ENCODE assay signal across 13 cellular contexts in the genomic region with DNA sequence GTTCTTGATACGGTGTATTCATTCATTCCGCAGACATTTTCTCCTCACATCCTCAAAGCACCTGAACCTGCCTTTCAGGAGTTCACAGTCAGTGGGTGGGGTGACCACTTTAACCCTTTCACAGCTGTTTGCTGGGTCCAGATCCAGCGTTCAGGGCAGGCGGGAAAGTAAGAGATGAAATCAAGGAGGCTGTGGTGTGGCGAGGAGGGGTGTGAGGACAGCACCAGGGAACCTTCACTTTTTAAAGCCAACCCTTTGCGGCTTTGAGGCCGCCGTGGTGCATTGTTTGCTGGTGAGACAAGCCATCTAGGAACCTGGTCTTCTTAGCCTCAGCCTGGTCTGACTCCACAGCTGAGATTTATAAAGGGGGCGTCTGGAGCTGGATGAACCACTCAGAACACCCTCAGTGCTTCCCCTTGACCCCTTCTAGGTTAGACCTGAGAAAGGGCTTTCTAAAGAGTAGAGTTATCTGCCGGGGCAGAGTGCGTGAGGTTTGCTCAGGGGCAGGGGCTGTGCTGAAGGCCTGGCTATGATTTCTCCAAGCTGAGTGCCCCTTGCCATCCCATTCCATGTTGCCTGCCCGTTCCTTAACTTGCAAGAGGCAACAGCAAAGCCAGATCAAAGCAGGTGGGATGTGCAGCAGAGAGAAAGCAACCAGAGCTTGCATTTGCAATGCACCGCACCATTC. TPM values are rescaled to one million over a fixed set of nuclear protein-coding genes. Genes with fewer than 3 reads are reported as not detected.
A peak's percentile ranks its signal among the peaks of the same experiment; 100 is the strongest.
DNase-seq lines count a peak whose midpoint lies in the region; ATAC-seq and TF ChIP-seq lines count a peak whose summit lies in the region.
"Had no signal": no experiment of that assay in that cellular context is flagged by ENCODE, and none has a peak within 500 bp of the region (broad histone marks: within the 10 kb centered on the region; RNA-seq: fewer than 3 reads in every experiment).

No MANE protein-coding gene starts in this region.

- WGBS in thyroid gland, 2 donors = 89 to 90% methylated on average over 13 of the region's 13 CpGs

- peaks cover 52% of the 10 kb centered on the region for H3K36me3 ChIP-seq in CD8-positive, alpha-beta T cell (ENCODE audit: insufficient read depth, low read length)
- H3K36me3 ChIP-seq in Loucy (ENCODE audit: insufficient read depth, low read length) (no peaks in the 10 kb centered on the region), thyroid gland (no peaks in the 10 kb centered on the region)
- peaks cover 0 to 51% (median 28%) of the 10 kb centered on the region in 3 experiments for H3K36me3 ChIP-seq in naive thymus-derived CD4-positive, alpha-beta T cell (ENCODE audit: control insufficient read depth in 2 of 3, insufficient read depth in 3 of 3, low read length in 3 of 3)
- H3K36me3 ChIP-seq: MG63 had no signal

- peak in 4 of 7 experiments; percentile 53 to 75 (median 66) for DNase-seq in CD8-positive, alpha-beta T cell
- peak; percentile 45 for DNase-seq in activated effector memory CD4-positive, alpha-beta T cell treated with Interleukin-2 at 50 U/mL for 16 hours
- DNase-seq in naive thymus-derived CD4-positive, alpha-beta T cell = peak in 6 of 9 donors; percentile 55 to 66 (median 62)
- no peak for DNase-seq in DMS79 (lab: John Stamatoyannopoulos, UW)
- no peak for DNase-seq in thyroid gland
- no peak for DNase-seq in chondrocyte (ENCODE audit: low spot score)
- DNase-seq: hypothalamus, MG63, NCI-H774, SW 1271 had no signal

- H2AFZ ChIP-seq in Loucy (ENCODE audit: low read length) = no peak overlapping the region

- H3K9ac ChIP-seq in Loucy (ENCODE audit: low read depth, low read length, poor library complexity, severe bottlenecking) = peak overlapping the region; percentile 82

- peaks cover 7% of the 10 kb centered on the region; the same call in 1 of the 2 replicates for H3F3A ChIP-seq in Loucy (ENCODE audit: low read depth)

- peaks cover 83% of the 10 kb centered on the region for H3K4me1 Mint-ChIP-seq in CD8-positive, alpha-beta T cell (ENCODE audit: low read depth)
- H3K4me1 Mint-ChIP-seq in naive thymus-derived CD4-positive, alpha-beta T cell = peaks cover 30 to 60% (median 54%) of the 10 kb centered on the region in 7 donors
- H3K4me1 Mint-ChIP-seq in chondrocyte (ENCODE audit: low read depth) = peaks cover 18% of the 10 kb centered on the region

- POLR2A ChIA-PET in CD8-positive, alpha-beta T cell (lab: Charles Lee) = interaction anchor here (0.7 to 23.6 kb wide), 12 partner anchors 10 to 55 kb away, joined by 3 to 755 read pairs (median 28); no protein-coding TSS in a partner anchor
- POLR2A ChIA-PET in naive thymus-derived CD4-positive, alpha-beta T cell (lab: Charles Lee) = interaction anchor here (0.9 to 45.4 kb wide), 11 partner anchors 1 to 242 kb away, joined by 3 to 2132 read pairs (median 31); a partner anchor contains a TSS

- CTCF ChIA-PET in CD8-positive, alpha-beta T cell (lab: Charles Lee) = interaction anchor here (0.8 to 26.4 kb wide), 9 partner anchors 12 to 165 kb away, joined by 3 to 638 read pairs (median 30); no protein-coding TSS in a partner anchor
- CTCF ChIA-PET in naive thymus-derived CD4-positive, alpha-beta T cell (lab: Charles Lee) = interaction anchor here (0.6 to 16.3 kb wide), 9 partner anchors 13 to 242 kb away, joined by 3 to 425 read pairs (median 13); no protein-coding TSS in a partner anchor

- intact Hi-C loops in CD8-positive, alpha-beta T cell (cut with DNase I, micrococcal nuclease) = loop anchor here (5.0 to 10.0 kb wide), 2 partner anchors 163 to 250 kb away; no protein-coding TSS in a partner anchor
- intact Hi-C loops in naive thymus-derived CD4-positive, alpha-beta T cell (cut with micrococcal nuclease) = no loop called here
- intact Hi-C loops in thyroid gland (cut with DNase I) = no loop called here

- H3K79me2 ChIP-seq in Loucy (ENCODE audit: insufficient read depth, low read length) = peaks cover 46% of the 10 kb centered on the region

- no peaks in the 10 kb centered on the region for H4K20me1 ChIP-seq in Loucy (ENCODE audit: insufficient read depth, low read length, poor library complexity, severe bottlenecking)

- H3K27me3 ChIP-seq in CD8-positive, alpha-beta T cell (ENCODE audit: insufficient read depth, low read length) = no peaks in the 10 kb centered on the region
- H3K27me3 ChIP-seq in Loucy (ENCODE audit: insufficient read depth, low read length, poor library complexity, severe bottlenecking) = no peaks in the 10 kb centered on the region
- H3K27me3 ChIP-seq in naive thymus-derived CD4-positive, alpha-beta T cell (ENCODE audit: control insufficient read depth in 2 of 2, insufficient read depth in 2 of 2, low read length in 2 of 2) = no peaks in the 10 kb centered on the region
- H3K27me3 ChIP-seq in thyroid gland = no peaks in the 10 kb centered on the region

- peak overlapping the region; percentile 96 for H3K4me2 ChIP-seq in Loucy (ENCODE audit: low read depth, low read length, poor library complexity, severe bottlenecking)

- H3K27ac ChIP-seq in CD8-positive, alpha-beta T cell (ENCODE audit: low read depth, low read length) = peak overlapping the region; percentile 96
- H3K27ac ChIP-seq in naive thymus-derived CD4-positive, alpha-beta T cell (ENCODE audit: low read depth, low read length) = peak overlapping the region; percentile 99
- no peak overlapping the region for H3K27ac ChIP-seq in thyroid gland

- no peaks in the 10 kb centered on the region for H3K9me3 ChIP-seq in CD8-positive, alpha-beta T cell (ENCODE audit: low read length)
- H3K9me3 ChIP-seq in Loucy (ENCODE audit: insufficient read depth, low read depth, low read length) = no peaks in the 10 kb centered on the region
- H3K9me3 ChIP-seq in naive thymus-derived CD4-positive, alpha-beta T cell (ENCODE audit: control insufficient read depth in 2 of 3, low read length in 3 of 3) = no peaks in the 10 kb centered on the region
- no peaks in the 10 kb centered on the region for H3K9me3 ChIP-seq in thyroid gland
- H3K9me3 ChIP-seq: MG63, mucosa of descending colon had no signal

- no peak for ATAC-seq in CD8-positive, alpha-beta T cell
- ATAC-seq in naive thymus-derived CD4-positive, alpha-beta T cell = no peak
- ATAC-seq in GM21786 (IDR thresholded peaks at IDR 0.05; ENCODE audit: unreplicated experiment) = no peak

- no peaks in the 10 kb centered on the region for H3K9me2 ChIP-seq in Loucy (replicated peaks; ENCODE audit: low read depth, low read length)

- peaks cover 56% of the 10 kb centered on the region for H3K36me3 Mint-ChIP-seq in CD8-positive, alpha-beta T cell
- peaks cover 33 to 62% (median 57%) of the 10 kb centered on the region in 5 donors for H3K36me3 Mint-ChIP-seq in naive thymus-derived CD4-positive, alpha-beta T cell
- H3K36me3 Mint-ChIP-seq in chondrocyte (ENCODE audit: low read depth) = no peaks in the 10 kb centered on the region

- TF ChIP-seq POLR2A in thyroid gland (IDR thresholded peaks at IDR 0.05) = no peak

- no peaks in the 10 kb centered on the region for H3K27me3 Mint-ChIP-seq in CD8-positive, alpha-beta T cell (ENCODE audit: low read depth)
- H3K27me3 Mint-ChIP-seq in naive thymus-derived CD4-positive, alpha-beta T cell = peaks cover 0 to 2% (median 0%) of the 10 kb centered on the region in 5 donors
- H3K27me3 Mint-ChIP-seq in chondrocyte (ENCODE audit: low read depth) = peaks cover 7% of the 10 kb centered on the region

- TF ChIP-seq CTCF in CD8-positive, alpha-beta T cell (IDR thresholded peaks at IDR 0.05) = no peak
- TF ChIP-seq CTCF in Loucy (conservative IDR thresholded peaks at IDR 0.05; ENCODE audit: low read length) = no peak
- no peak for TF ChIP-seq CTCF in thyroid gland (IDR thresholded peaks at IDR 0.05)
- TF ChIP-seq CTCF in chondrocyte (IDR thresholded peaks at IDR 0.05) = no peak

- peak overlapping the region; percentile 71 for H3K4me3 ChIP-seq in CD8-positive, alpha-beta T cell (ENCODE audit: low read depth, low read length)
- peak overlapping the region; percentile 77 for H3K4me3 ChIP-seq in Loucy (ENCODE audit: low read length, poor library complexity, severe bottlenecking)
- H3K4me3 ChIP-seq in naive thymus-derived CD4-positive, alpha-beta T cell (ENCODE audit: low read length) = peak overlapping the region; percentile 90
- H3K4me3 ChIP-seq in thyroid gland (replicated peaks in 1 of 3) = no peak overlapping the region
- H3K4me3 ChIP-seq: MG63, mucosa of descending colon had no signal

- peak overlapping the region; percentile 86 for H3K4me3 Mint-ChIP-seq in CD8-positive, alpha-beta T cell
- peak overlapping the region; percentile 90 to 100 (median 98) for H3K4me3 Mint-ChIP-seq in naive thymus-derived CD4-positive, alpha-beta T cell
- H3K4me3 Mint-ChIP-seq in chondrocyte (ENCODE audit: unreplicated experiment) = no peak overlapping the region

- peaks cover 40% of the 10 kb centered on the region for H3K4me1 ChIP-seq in CD8-positive, alpha-beta T cell (ENCODE audit: insufficient read depth, low read length)
- H3K4me1 ChIP-seq in Loucy (ENCODE audit: insufficient read depth, low read length, poor library complexity, severe bottlenecking) (peaks cover 67% of the 10 kb centered on the region), thyroid gland (peaks cover 11 to 31% of the 10 kb centered on the region in 2 donors)
- peaks cover 39 to 79% of the 10 kb centered on the region in 2 donors for H3K4me1 ChIP-seq in naive thymus-derived CD4-positive, alpha-beta T cell (ENCODE audit: control insufficient read depth in 2 of 2, insufficient read depth in 2 of 2, low read length in 2 of 2)

- H3K9me3 Mint-ChIP-seq in CD8-positive, alpha-beta T cell = no peaks in the 10 kb centered on the region
- H3K9me3 Mint-ChIP-seq in naive thymus-derived CD4-positive, alpha-beta T cell = peaks cover 0 to 15% (median 2%) of the 10 kb centered on the region in 11 donors
- H3K9me3 Mint-ChIP-seq in chondrocyte (ENCODE audit: low read depth) = peaks cover 9% of the 10 kb centered on the region

- peak overlapping the region; percentile 94 for H3K27ac Mint-ChIP-seq in CD8-positive, alpha-beta T cell
- H3K27ac Mint-ChIP-seq in naive thymus-derived CD4-positive, alpha-beta T cell = peak overlapping the region; percentile 92 to 100 (median 100)
- no peak overlapping the region for H3K27ac Mint-ChIP-seq in chondrocyte (ENCODE audit: unreplicated experiment)

RNA-seq across cellular contexts. Expression of a gene that starts 0.9 kb away (rescaled TPM):
- 100 to 1,000 TPM; 196 to 199 TPM for total RNA-seq in CD8-positive, alpha-beta T cell
- 100 to 1,000 TPM; 153 to 675 (median 262) TPM for total RNA-seq in naive thymus-derived CD4-positive, alpha-beta T cell
- 1,000 to 10,000 TPM; 1,350 to 2,301 TPM for polyA plus RNA-seq in naive thymus-derived CD4-positive, alpha-beta T cell
- total RNA-seq in thyroid gland = 1 to 10 TPM in 1 of 4 donors, under 1 TPM in 2, not detected in 1; 0.27 to 1.6 (median 0.93) TPM
- total RNA-seq in chondrocyte = not detected in 3 replicates

Comparison
In these comparisons a context has a peak if more than half of its experiments do, and no peak if none do; other contexts are left out.
1. DNase-seq: peak in CD8-positive, alpha-beta T cell (4 of 7), activated effector memory CD4-positive, alpha-beta T cell treated with Interleukin-2 at 50 U/mL for 16 hours (single experiment) and naive thymus-derived CD4-positive, alpha-beta T cell (6 of 9); none in DMS79 (single experiment), thyroid gland (0 of 2) and chondrocyte (single experiment).
2. H3K27ac ChIP-seq: peak in CD8-positive, alpha-beta T cell (single experiment) and naive thymus-derived CD4-positive, alpha-beta T cell (single experiment); none in thyroid gland (0 of 3).
3. H3K4me3 ChIP-seq: peak in CD8-positive, alpha-beta T cell (single experiment), Loucy (single experiment) and naive thymus-derived CD4-positive, alpha-beta T cell (single experiment); none in thyroid gland (0 of 3).
4. RNA of a gene that starts 0.9 kb away (total RNA-seq): 153 to 675 TPM in naive thymus-derived CD4-positive, alpha-beta T cell and 196 to 199 TPM in CD8-positive, alpha-beta T cell; 0.27 to 1.6 TPM in thyroid gland and not detected in chondrocyte; every median in the first group is over 10 times any median in the second.
5. intact Hi-C loops: an anchor here in CD8-positive, alpha-beta T cell (5.0 to 10.0 kb wide); none called in naive thymus-derived CD4-positive, alpha-beta T cell and thyroid gland.